Comparison of ENCODE assay signal across 13 cellular contexts in genomic region chr7:68014031-68014774, GRCh38.
DNase-seq lines count a peak whose midpoint lies in the region; ATAC-seq lines count a peak whose summit lies in the region.
"Had no signal": no experiment of that assay in that cellular context is flagged by ENCODE, and none has a peak within 500 bp of the region (broad histone marks: within the 10 kb centered on the region; RNA-seq: fewer than 3 reads in every experiment).

No MANE protein-coding gene starts in this region.

- DNase-seq in DMS153 (lab: John Stamatoyannopoulos, UW) (peak; percentile 71), MV-4-11 (lab: John Stamatoyannopoulos, UW) (peak; percentile 0), NCI-H2171 treated with DMSO at 0.1 percent for 48 hours (lab: John Stamatoyannopoulos, UW) (peak; percentile 95), left kidney (ENCODE audit: low read depth, low spot score) (peak; percentile 35), kidney tubule cell (ENCODE audit: low spot score) (no peak)
- DNase-seq: CD8-positive, alpha-beta memory T cell; HCEC 1CT; NCI-H2029 treated with DMSO at 0.1 percent for 48 hours; NCI-H510A; SIG-M5 had no signal

- no peak for ATAC-seq in HG03196 (IDR thresholded peaks at IDR 0.05; ENCODE audit: unreplicated experiment)
- no peak for ATAC-seq in GM21786 (IDR thresholded peaks at IDR 0.05; ENCODE audit: unreplicated experiment)
- ATAC-seq: GM12878 had no signal
